In the genomic region with DNA sequence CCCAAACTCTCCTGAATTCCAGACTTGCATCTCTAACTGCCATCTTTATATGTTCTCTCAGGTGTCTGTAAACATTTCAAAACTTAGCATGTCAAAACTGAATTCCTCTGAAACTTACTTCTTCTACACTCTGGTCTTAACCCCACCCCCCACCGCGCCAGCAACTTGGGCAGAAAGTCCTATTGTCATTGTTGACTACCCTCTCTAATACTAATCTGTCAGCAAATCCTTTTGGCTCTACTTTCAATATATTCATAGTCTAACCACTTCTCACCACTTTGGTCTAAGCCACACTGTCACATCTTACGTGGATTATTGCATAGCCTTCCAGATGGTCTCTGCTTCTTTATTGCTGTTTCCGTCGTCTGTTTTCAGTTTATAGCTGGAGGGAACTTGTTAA, we compare ENCODE assay signal across 16 cellular contexts.
A peak's percentile ranks its signal among the peaks of the same experiment; 100 is the strongest.
DNase-seq lines count a peak whose midpoint lies in the region; ATAC-seq and TF ChIP-seq lines count a peak whose summit lies in the region.
"Had no signal": no experiment of that assay in that cellular context is flagged by ENCODE, and none has a peak within 500 bp of the region (broad histone marks: within the 10 kb centered on the region; RNA-seq: fewer than 3 reads in every experiment).

No MANE protein-coding gene starts in this region.

- WGBS in GM23248 (ENCODE audit: low coverage in 1 of 2, low lambda C conversion rate in 2 of 2, missing lambda C conversion rate in 2 of 2), 2 experiments = 55 to 62% methylated on average over 5 of the region's 5 CpGs

- peak overlapping the region; percentile 68; the same call in 1 of the 2 replicates for H3K9ac ChIP-seq in KMS-11
- H3K9ac ChIP-seq in GM23248 = no peak overlapping the region
- H3K9ac ChIP-seq: BLaER1 had no signal

- DNase-seq in NCI-H524 treated with DMSO at 0.1 percent for 48 hours (lab: John Stamatoyannopoulos, UW) (peak; percentile 83), WERI-Rb-1 (peak; percentile 40), GM23248 (no peak)
- DNase-seq: AML-193, Calu3, DMS153, DMS79 treated with DMSO at 0.1 percent for 48 hours, EL, HCEC 1CT, HFFc6 had no signal

- no peaks in the 10 kb centered on the region for H3F3A ChIP-seq in GM23248 (ENCODE audit: insufficient read depth)

- in situ Hi-C loops in GM23248 (cut with MboI) = no loop called here

- H3K4me2 ChIP-seq in KMS-11 (peak overlapping the region; percentile 78), GM23248 (ENCODE audit: unreplicated experiment) (no peak overlapping the region)
- H3K4me2 ChIP-seq: A549, BLaER1 had no signal

- no peaks in the 10 kb centered on the region for H3K9me3 ChIP-seq in WERI-Rb-1 (ENCODE audit: severe bottlenecking)
- no peaks in the 10 kb centered on the region for H3K9me3 ChIP-seq in GM23248 (ENCODE audit: low read depth)
- H3K9me3 ChIP-seq: A549, BLaER1 had no signal

- peak overlapping the region; percentile 4; the same call in 1 of the 2 replicates for H2AFZ ChIP-seq in KMS-11 (ENCODE audit: low read depth)
- H2AFZ ChIP-seq in GM23248 = no peak overlapping the region

- H3K4me3 ChIP-seq in KMS-11 (IDR thresholded peaks at IDR 0.05; ENCODE audit: insufficient read depth, low read depth, low read length) (no peak overlapping the region), WERI-Rb-1 (ENCODE audit: low read depth, low read length) (peak overlapping the region; percentile 2; the same call in 1 of the 2 replicates), GM23248 (no peak overlapping the region)
- H3K4me3 ChIP-seq: A549, BLaER1 had no signal

- H3K4me1 ChIP-seq in KMS-11 (ENCODE audit: low read depth, poor library complexity, severe bottlenecking) (peaks cover 100% of the 10 kb centered on the region), GM23248 (ENCODE audit: insufficient read depth) (no peaks in the 10 kb centered on the region)
- H3K4me1 ChIP-seq: A549 had no signal

- H3K27ac ChIP-seq in KMS-11 = peak overlapping the region; percentile 97
- peak overlapping the region; percentile 72 for H3K27ac ChIP-seq in WERI-Rb-1
- H3K27ac ChIP-seq in GM23248 = no peak overlapping the region
- H3K27ac ChIP-seq: A549, BLaER1 had no signal

- H3K79me2 ChIP-seq in KMS-11 (ENCODE audit: insufficient read depth, low read depth) (0 out of 2 replicates have a peak, but pooled peaks cover 9% of the 10 kb centered on the region), GM23248 (ENCODE audit: insufficient read depth) (no peaks in the 10 kb centered on the region)

- H3K9me2 ChIP-seq in GM23248 (ENCODE audit: insufficient read depth) = no peaks in the 10 kb centered on the region

- no peaks in the 10 kb centered on the region for H4K20me1 ChIP-seq in KMS-11 (ENCODE audit: insufficient read depth)
- H4K20me1 ChIP-seq in GM23248 (ENCODE audit: insufficient read depth) = no peaks in the 10 kb centered on the region
- H4K20me1 ChIP-seq: BLaER1 had no signal

- ATAC-seq in GM18858 (IDR thresholded peaks at IDR 0.05; ENCODE audit: unreplicated experiment) (no peak), esophagus mucosa (no peak)
- ATAC-seq: A549, HepG2 had no signal

- no peak for TF ChIP-seq CTCF in KMS-11 (conservative IDR thresholded peaks at IDR 0.05; ENCODE audit: low read depth, low read length)
- no peak for TF ChIP-seq CTCF in WERI-Rb-1 (IDR thresholded peaks at IDR 0.05; ENCODE audit: low read depth, low read length)

- H3K27me3 ChIP-seq in KMS-11 (ENCODE audit: insufficient read depth, low read depth) = no peaks in the 10 kb centered on the region
- H3K27me3 ChIP-seq in WERI-Rb-1 (ENCODE audit: insufficient read depth, low read depth, severe bottlenecking) = no peaks in the 10 kb centered on the region
- H3K27me3 ChIP-seq in GM23248 (replicated peaks; ENCODE audit: insufficient read depth) = no peaks in the 10 kb centered on the region
- H3K27me3 ChIP-seq: BLaER1 had no signal

- H3K36me3 ChIP-seq in KMS-11 (ENCODE audit: insufficient read depth) (no peaks in the 10 kb centered on the region), WERI-Rb-1 (no peaks in the 10 kb centered on the region), GM23248 (ENCODE audit: low read depth) (no peaks in the 10 kb centered on the region)
